In genomic region chr7:130914589-130915294, GRCh38 we compare ENCODE assay signal across 9 cellular contexts.
DNase-seq lines count a peak whose midpoint lies in the region; ATAC-seq and TF ChIP-seq lines count a peak whose summit lies in the region.
"Had no signal": no experiment of that assay in that cellular context is flagged by ENCODE, and none has a peak within 500 bp of the region (broad histone marks: within the 10 kb centered on the region; RNA-seq: fewer than 3 reads in every experiment).

No MANE protein-coding gene starts in this region.

- no peak overlapping the region for H2BK15ac ChIP-seq in mesendoderm (replicated peaks; ENCODE audit: low read depth)

- H3K9me3 ChIP-seq in right atrium auricular region: no peaks in the 10 kb centered on the region
- no peaks in the 10 kb centered on the region for H3K9me3 ChIP-seq in adipocyte (ENCODE audit: control insufficient read depth, low read length)

- no peaks in the 10 kb centered on the region for H3K79me2 ChIP-seq in mesendoderm (ENCODE audit: control insufficient read depth, insufficient read depth, low read length)

- H3K27me3 ChIP-seq in right atrium auricular region: no peaks in the 10 kb centered on the region
- H3K27me3 ChIP-seq in adipocyte (replicated peaks; ENCODE audit: control insufficient read depth, insufficient read depth, low read length): no peaks in the 10 kb centered on the region
- H3K27me3 ChIP-seq in mesendoderm (ENCODE audit: insufficient read depth, low read length, poor library complexity): no peaks in the 10 kb centered on the region

- H4K5ac ChIP-seq in mesendoderm (ENCODE audit: low read length): no peak overlapping the region

- H3K4me3 ChIP-seq in right atrium auricular region: no peak overlapping the region
- H3K4me3 ChIP-seq in adipocyte (ENCODE audit: low read length): peak overlapping the region; percentile 91
- H3K4me3 ChIP-seq in mesendoderm (ENCODE audit: low read length): no peak overlapping the region

- no peak overlapping the region for H2AK5ac ChIP-seq in mesendoderm (ENCODE audit: low read length)

- H3K4me1 ChIP-seq in right atrium auricular region (peaks cover 0 to 95% of the 10 kb centered on the region in 2 donors), adipocyte (ENCODE audit: control insufficient read depth, insufficient read depth, low read length) (peaks cover 85% of the 10 kb centered on the region), mesendoderm (ENCODE audit: control insufficient read depth, low read depth, low read length) (peaks cover 3% of the 10 kb centered on the region)

- no peak overlapping the region for H3K4me2 ChIP-seq in mesendoderm (ENCODE audit: low read length)

- H3K4ac ChIP-seq in mesendoderm (ENCODE audit: low read depth, low read length): no peak overlapping the region

- ATAC-seq in HG03442 (IDR thresholded peaks at IDR 0.05; ENCODE audit: unreplicated experiment) (no peak), GM21786 (IDR thresholded peaks at IDR 0.05; ENCODE audit: unreplicated experiment) (no peak)

- TF ChIP-seq CTCF in right atrium auricular region (IDR thresholded peaks at IDR 0.05): no peak

- no peak overlapping the region for H3K23ac ChIP-seq in mesendoderm (ENCODE audit: low read length)

- no peak overlapping the region for H4K8ac ChIP-seq in mesendoderm (ENCODE audit: low read depth, low read length)

- H2BK5ac ChIP-seq in mesendoderm (ENCODE audit: low read length): no peak overlapping the region

- H3K79me1 ChIP-seq in mesendoderm (ENCODE audit: low read length): no peaks in the 10 kb centered on the region

- peak overlapping the region; percentile 96 for H3K9ac ChIP-seq in adipocyte (ENCODE audit: low read length)
- H3K9ac ChIP-seq in mesendoderm (ENCODE audit: low read length): no peak overlapping the region

- no peak overlapping the region for H2BK120ac ChIP-seq in mesendoderm (ENCODE audit: low read depth, low read length)

- DNase-seq in right atrium auricular region (ENCODE audit: low spot score) (no peak), cardiac septum (ENCODE audit: low spot score) (no peak), adipocyte (ENCODE audit: low read depth) (no peak), mesendoderm (no peak), NCI-H2196 (lab: John Stamatoyannopoulos, UW; ENCODE audit: unreplicated experiment) (no peak)
- DNase-seq in activated effector memory CD4-positive, alpha-beta T cell treated with anti-CD3 and anti-CD28 coated beads, Interleukin-2, amount 50 U/mL, for 16 hours: no peak
- DNase-seq: nucleus accumbens had no signal

- peak overlapping the region; percentile 73 for H3K18ac ChIP-seq in mesendoderm (ENCODE audit: low read length)

- intact Hi-C loops in cardiac septum (cut with DNase I): no loop called here

- no peak overlapping the region for H3K56ac ChIP-seq in mesendoderm (ENCODE audit: low read length)

- H3K27ac ChIP-seq in right atrium auricular region: peak overlapping the region; percentile 78 to 88
- no peak overlapping the region for H3K27ac ChIP-seq in mesendoderm (ENCODE audit: low read depth, low read length)

- H3K36me3 ChIP-seq in right atrium auricular region: no peaks in the 10 kb centered on the region
- H3K36me3 ChIP-seq in adipocyte (ENCODE audit: control insufficient read depth, insufficient read depth, low read length, severe bottlenecking): peaks cover 13% of the 10 kb centered on the region
- H3K36me3 ChIP-seq in mesendoderm (ENCODE audit: control insufficient read depth, insufficient read depth, low read length): no peaks in the 10 kb centered on the region

- WGBS in mesendoderm (ENCODE audit: extremely low coverage, insufficient coverage, low lambda C conversion rate): no CpG with 5 or more reads among the region's 10 CpGs
